In the genomic region with DNA sequence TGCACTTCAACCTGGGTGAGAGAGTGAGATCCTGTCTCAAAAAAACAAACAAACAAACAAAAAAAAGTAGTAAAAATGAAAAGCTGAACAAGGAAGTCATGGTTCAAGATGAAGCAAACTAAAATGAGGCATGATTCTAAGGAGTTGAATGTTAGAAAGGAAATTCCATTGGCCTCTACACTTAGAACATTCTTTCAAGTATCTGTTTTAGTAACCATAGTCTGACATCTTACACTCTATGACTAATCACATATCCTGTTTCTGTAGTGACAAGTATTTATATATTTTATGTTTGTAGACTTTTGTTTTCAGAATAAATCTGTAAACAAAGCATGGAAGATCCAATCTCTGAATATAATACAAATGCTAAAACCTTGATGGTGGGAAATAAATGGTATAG, we compare ENCODE assay signal across 16 cellular contexts.
DNase-seq lines count a peak whose midpoint lies in the region; ATAC-seq, FAIRE-seq and TF ChIP-seq lines count a peak whose summit lies in the region.
"Had no signal": no experiment of that assay in that cellular context is flagged by ENCODE, and none has a peak within 500 bp of the region (broad histone marks: within the 10 kb centered on the region; RNA-seq: fewer than 3 reads in every experiment).

No MANE protein-coding gene starts in this region.

- no peaks in the 10 kb centered on the region for H3F3A ChIP-seq in smooth muscle cell (ENCODE audit: low read depth)

- intact Hi-C loops in activated CD4-positive, alpha-beta T cell treated with anti-CD3 and anti-CD28 coated beads for 36 hours (cut with DNase I, micrococcal nuclease) = no loop called here
- intact Hi-C loops in endothelial cell of umbilical vein (cut with micrococcal nuclease) = no loop called here

- no peak overlapping the region for H2AFZ ChIP-seq in endothelial cell of umbilical vein (ENCODE audit: low read depth, low read length)
- no peak overlapping the region for H2AFZ ChIP-seq in smooth muscle cell (ENCODE audit: low read depth)

- H3K36me3 ChIP-seq in endothelial cell of umbilical vein (ENCODE audit: control insufficient read depth in 2 of 2, extremely low read depth in 1 of 2, insufficient read depth in 2 of 2, low read length in 2 of 2) (no peaks in the 10 kb centered on the region), smooth muscle cell (ENCODE audit: low read depth) (no peaks in the 10 kb centered on the region)
- H3K36me3 ChIP-seq: SJSA1 had no signal

- H3K27ac ChIP-seq in endothelial cell of umbilical vein (ENCODE audit: insufficient read depth, low read depth, low read length) = no peak overlapping the region
- peak overlapping the region; percentile 36 for H3K27ac ChIP-seq in smooth muscle cell (ENCODE audit: low read depth)
- H3K27ac ChIP-seq: SJSA1 had no signal

- no peak overlapping the region for H3K4me2 ChIP-seq in endothelial cell of umbilical vein (ENCODE audit: insufficient read depth, low read length)
- H3K4me2 ChIP-seq in smooth muscle cell = peak overlapping the region; percentile 0

- TF ChIP-seq POLR2A in endothelial cell of umbilical vein (IDR thresholded peaks at IDR 0.05; ENCODE audit: low read depth, low read length) = no peak
- no peak for TF ChIP-seq POLR2A in H54 (IDR thresholded peaks at IDR 0.05; ENCODE audit: low read depth, low read length)

- peaks cover 3% of the 10 kb centered on the region for H3K4me1 ChIP-seq in endothelial cell of umbilical vein (ENCODE audit: control insufficient read depth, extremely low read depth, insufficient read depth, low read length)
- H3K4me1 ChIP-seq in smooth muscle cell (ENCODE audit: low read depth) = no peaks in the 10 kb centered on the region
- H3K4me1 ChIP-seq: SJSA1 had no signal

- H3K4me3 Mint-ChIP-seq in activated CD4-positive, alpha-beta T cell treated with anti-CD3 and anti-CD28 coated beads for 36 hours = no peak overlapping the region
- H3K4me3 Mint-ChIP-seq: natural killer cell treated with Interleukin-12 subunit alpha and Interleukin-12 subunit beta and Interleukin-15 and Interleukin-18, amount 100 ng/mL, for 72 hours had no signal

- dilution Hi-C loops in endothelial cell of umbilical vein (cut with MboI; ENCODE audit: extremely low pct_ligation_motif_present, low sequenced_read_pairs) = no loop called here

- no peaks in the 10 kb centered on the region for H3K9me3 ChIP-seq in endothelial cell of umbilical vein (replicated peaks; ENCODE audit: control insufficient read depth, insufficient read depth, low read length)
- H3K9me3 ChIP-seq in smooth muscle cell (replicated peaks; ENCODE audit: low read depth) = no peaks in the 10 kb centered on the region

- H3K79me2 ChIP-seq in endothelial cell of umbilical vein (ENCODE audit: control insufficient read depth, insufficient read depth, low read length) = no peaks in the 10 kb centered on the region
- no peaks in the 10 kb centered on the region for H3K79me2 ChIP-seq in smooth muscle cell (ENCODE audit: low read depth)

- H3K9me1 ChIP-seq in endothelial cell of umbilical vein (replicated peaks; ENCODE audit: control insufficient read depth, extremely low read depth, insufficient read depth, low read length) = no peaks in the 10 kb centered on the region

- H3K9me3 Mint-ChIP-seq in activated CD4-positive, alpha-beta T cell treated with anti-CD3 and anti-CD28 coated beads for 36 hours (ENCODE audit: low read depth) = peaks cover 16% of the 10 kb centered on the region

- DNase-seq in activated CD4-positive, alpha-beta T cell treated with anti-CD3 and anti-CD28 coated beads for 36 hours = no peak
- DNase-seq in activated CD4-positive, alpha-beta T cell treated with anti-CD3 and anti-CD28 coated beads, Interleukin-2, amount 50 U/mL, for 48 hours = no peak
- DNase-seq in endothelial cell of umbilical vein (ENCODE audit: low read depth, low spot score) (peak; percentile 21), smooth muscle cell (lab: John Stamatoyannopoulos, UW; ENCODE audit: unreplicated experiment) (no peak), NCI-H1105 (lab: John Stamatoyannopoulos, UW) (no peak), H54 (ENCODE audit: insufficient read length, low spot score) (no peak)
- DNase-seq in stimulated activated CD4-positive, alpha-beta T cell treated with anti-CD3 and anti-CD28 coated beads, Interleukin-4, amount 100 ng/mL, for 4 hours = no peak
- DNase-seq: 8988T; activated naive CD4-positive, alpha-beta T cell treated with anti-CD3 and anti-CD28 coated beads, Interleukin-2, amount 50 U/mL, for 16 hours; DMS79; effector CD4-positive, alpha-beta T cell; NCI-H510A treated with DMSO at 0.1 percent for 48 hours had no signal

- no peak overlapping the region for H3K27ac Mint-ChIP-seq in activated CD4-positive, alpha-beta T cell treated with anti-CD3 and anti-CD28 coated beads for 36 hours
- H3K27ac Mint-ChIP-seq: natural killer cell treated with Interleukin-12 subunit alpha and Interleukin-12 subunit beta and Interleukin-15 and Interleukin-18, amount 100 ng/mL, for 72 hours had no signal

- H3K4me3 ChIP-seq in endothelial cell of umbilical vein (replicated peaks in 1 of 3; ENCODE audit: insufficient read depth in 1 of 3, low read depth in 1 of 3, low read length in 3 of 3) = no peak overlapping the region
- H3K4me3 ChIP-seq in smooth muscle cell = no peak overlapping the region
- H3K4me3 ChIP-seq: SJSA1 had no signal

- peaks cover 4% of the 10 kb centered on the region for H3K4me1 Mint-ChIP-seq in activated CD4-positive, alpha-beta T cell treated with anti-CD3 and anti-CD28 coated beads for 36 hours

- no peak overlapping the region for H3K9ac ChIP-seq in endothelial cell of umbilical vein (replicated peaks; ENCODE audit: extremely low read depth, insufficient read depth, low read length)
- no peak overlapping the region for H3K9ac ChIP-seq in smooth muscle cell (ENCODE audit: low read depth)

- FAIRE-seq in endothelial cell of umbilical vein (lab: Jason Lieb, UNC) (peak; percentile 55), H54 (lab: Jason Lieb, UNC) (no peak)
- FAIRE-seq: H1 had no signal

- peak; percentile 30 for ATAC-seq in activated CD4-positive, alpha-beta T cell treated with anti-CD3 and anti-CD28 coated beads for 36 hours
- peak; percentile 74 for ATAC-seq in HG03565 (IDR thresholded peaks at IDR 0.05; ENCODE audit: unreplicated experiment)

- CTCF ChIA-PET in activated CD4-positive, alpha-beta T cell treated with anti-CD3 and anti-CD28 coated beads for 36 hours (lab: Charles Lee) = interaction anchor here (1.3 kb wide), 1 partner anchor 14 kb away, joined by 3 read pairs; no protein-coding TSS in a partner anchor
- CTCF ChIA-PET in endothelial cell of umbilical vein (lab: Charles Lee) = no interaction called here

- H3K36me3 Mint-ChIP-seq in activated CD4-positive, alpha-beta T cell treated with anti-CD3 and anti-CD28 coated beads for 36 hours (ENCODE audit: low read depth) = peaks cover 37% of the 10 kb centered on the region

- TF ChIP-seq CTCF in endothelial cell of umbilical vein (IDR thresholded peaks at IDR 0.05; ENCODE audit: extremely low read depth in 1 of 2, insufficient read depth in 1 of 2, low read depth in 1 of 2, low read length in 2 of 2) (no peak), smooth muscle cell (IDR thresholded peaks at IDR 0.05; ENCODE audit: borderline replicate concordance, insufficient read depth, poor library complexity, severe bottlenecking) (no peak)

- no TSS peak for BruUV-seq in endothelial cell of umbilical vein (replicated peaks; lab: Mats Ljungman, UMichigan)

- POLR2A ChIA-PET in activated CD4-positive, alpha-beta T cell treated with anti-CD3 and anti-CD28 coated beads for 36 hours (lab: Charles Lee) = no interaction called here
- POLR2A ChIA-PET in endothelial cell of umbilical vein (lab: Charles Lee) = no interaction called here

- H3K27me3 ChIP-seq in endothelial cell of umbilical vein (ENCODE audit: control insufficient read depth in 2 of 2, insufficient read depth in 2 of 2, low read length in 2 of 2) (no peaks in the 10 kb centered on the region), smooth muscle cell (ENCODE audit: low read depth) (no peaks in the 10 kb centered on the region)
- H3K27me3 ChIP-seq: SJSA1 had no signal

- H3K27me3 Mint-ChIP-seq in activated CD4-positive, alpha-beta T cell treated with anti-CD3 and anti-CD28 coated beads for 36 hours = no peaks in the 10 kb centered on the region
- H3K27me3 Mint-ChIP-seq: natural killer cell treated with Interleukin-12 subunit alpha and Interleukin-12 subunit beta and Interleukin-15 and Interleukin-18, amount 100 ng/mL, for 72 hours had no signal

- no peaks in the 10 kb centered on the region for H4K20me1 ChIP-seq in endothelial cell of umbilical vein (replicated peaks; ENCODE audit: control insufficient read depth, extremely low read depth, insufficient read depth, low read length)
- H4K20me1 ChIP-seq in smooth muscle cell (ENCODE audit: low read depth) = no peaks in the 10 kb centered on the region

TF ChIP-seq in endothelial cell of umbilical vein, 7 proteins besides CTCF, POLR2A, EP300 and RAD21:
- TF ChIP-seq GATA2 (IDR thresholded peaks at IDR 0.05; ENCODE audit: insufficient read depth, insufficient read length, low read depth, low read length) = no peak
- TF ChIP-seq, protein P1, sequence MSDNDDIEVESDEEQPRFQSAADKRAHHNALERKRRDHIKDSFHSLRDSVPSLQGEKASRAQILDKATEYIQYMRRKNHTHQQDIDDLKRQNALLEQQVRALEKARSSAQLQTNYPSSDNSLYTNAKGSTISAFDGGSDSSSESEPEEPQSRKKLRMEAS (IDR thresholded peaks at IDR 0.05; ENCODE audit: insufficient read depth, insufficient read length) = no peak
- TF ChIP-seq JUN (IDR thresholded peaks at IDR 0.05; ENCODE audit: borderline replicate concordance, insufficient read depth, insufficient read length, low read depth) = no peak
- no peak for TF ChIP-seq EZH2 (IDR thresholded peaks at IDR 0.05; ENCODE audit: borderline replicate concordance, low read depth, low read length, severe bottlenecking)
- no peak for TF ChIP-seq MYC (IDR thresholded peaks at IDR 0.05; ENCODE audit: low read depth, low read length)
- TF ChIP-seq FOS (IDR thresholded peaks at IDR 0.05; ENCODE audit: borderline replicate concordance, insufficient read depth, low read length) = peak; percentile 41
